20 cellular contexts compared by ENCODE assay signal in the genomic region with DNA sequence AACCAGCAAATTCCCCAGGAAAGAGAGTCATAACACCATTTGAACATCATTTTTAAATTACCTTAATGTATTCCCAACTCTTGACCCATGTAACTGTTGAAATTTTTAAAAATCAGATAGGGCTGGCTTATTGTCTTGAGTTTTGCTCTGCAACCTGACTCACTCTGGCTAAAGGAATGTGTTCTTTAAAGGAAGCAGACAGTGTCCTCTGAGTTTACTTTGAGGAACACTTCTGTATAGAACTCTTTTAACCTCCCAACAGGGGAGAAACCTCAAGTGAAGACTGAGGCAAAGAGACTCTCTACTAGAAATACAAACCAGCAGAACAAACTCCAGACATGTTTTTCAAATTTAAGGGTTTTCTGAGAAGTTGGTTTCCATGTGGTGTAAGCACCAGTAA.
DNase-seq lines count a peak whose midpoint lies in the region; ATAC-seq, FAIRE-seq and TF ChIP-seq lines count a peak whose summit lies in the region.
"Had no signal": no experiment of that assay in that cellular context is flagged by ENCODE, and none has a peak within 500 bp of the region (broad histone marks: within the 10 kb centered on the region; RNA-seq: fewer than 3 reads in every experiment).

No MANE protein-coding gene starts in this region.

- H3K36me3 Mint-ChIP-seq in activated T-cell treated with anti-CD3 and anti-CD28 coated beads, Interleukin-2, amount 50 U/mL, for 72 hours (ENCODE audit: insufficient read depth in 2 of 2), result no peaks in the 10 kb centered on the region
- H3K36me3 Mint-ChIP-seq in WTC11, result no peaks in the 10 kb centered on the region

- H2AK5ac ChIP-seq in mesenchymal stem cell (ENCODE audit: low read length, severe bottlenecking), result no peak overlapping the region

- H3K9ac ChIP-seq in mesenchymal stem cell (ENCODE audit: low read length), result peak overlapping the region; percentile 50

- H3K18ac ChIP-seq in mesenchymal stem cell (ENCODE audit: low read depth in 1 of 2, low read length in 2 of 2), result no peak overlapping the region

- no peak overlapping the region for H3K4me3 Mint-ChIP-seq in activated T-cell treated with anti-CD3 and anti-CD28 coated beads, Interleukin-2, amount 50 U/mL, for 72 hours
- no peak overlapping the region for H3K4me3 Mint-ChIP-seq in WTC11
- H3K4me3 Mint-ChIP-seq: CD4-positive, alpha-beta T cell had no signal

- no peak overlapping the region for H3K4me2 ChIP-seq in mesenchymal stem cell (ENCODE audit: low read length, poor library complexity, severe bottlenecking)

- no peak overlapping the region for H4K8ac ChIP-seq in mesenchymal stem cell (ENCODE audit: low read length)

- H3K4me1 Mint-ChIP-seq in activated T-cell treated with anti-CD3 and anti-CD28 coated beads, Interleukin-2, amount 50 U/mL, for 72 hours (ENCODE audit: low read depth), result peaks cover 24% of the 10 kb centered on the region
- H3K4me1 Mint-ChIP-seq in WTC11, result peaks cover 9% of the 10 kb centered on the region; the same call in 1 of the 2 replicates

- no peak overlapping the region for H2BK12ac ChIP-seq in mesenchymal stem cell (ENCODE audit: low read length in 2 of 2)

- POLR2A ChIA-PET in WTC11 (lab: Charles Lee), result no interaction called here

- H3K9me3 ChIP-seq in mesenchymal stem cell (ENCODE audit: control insufficient read depth, low read length), result no peaks in the 10 kb centered on the region
- H3K9me3 ChIP-seq: BE2C had no signal

- H2BK15ac ChIP-seq in mesenchymal stem cell (ENCODE audit: low read depth, poor library complexity, severe bottlenecking), result no peak overlapping the region

- H4K91ac ChIP-seq in mesenchymal stem cell (ENCODE audit: low read length), result no peak overlapping the region

- no peak for TF ChIP-seq POLR2A in GM12892 (IDR thresholded peaks at IDR 0.05; ENCODE audit: low read depth, low read length)

- no peak overlapping the region for H3K4me3 ChIP-seq in astrocyte of the cerebellum (ENCODE audit: low read depth, low read length)
- H3K4me3 ChIP-seq in mesenchymal stem cell (ENCODE audit: insufficient read depth in 1 of 2, low read depth in 1 of 2, low read length in 2 of 2), result peak overlapping the region in 1 of 2 experiments; percentile 3
- H3K4me3 ChIP-seq: GM12878 had no signal

- no peak overlapping the region for H2BK120ac ChIP-seq in mesenchymal stem cell (ENCODE audit: low read depth, low read length)

- no peak for DNase-seq in activated T-cell treated with anti-CD3 and anti-CD28 coated beads, Interleukin-2, amount 50 U/mL, for 72 hours
- DNase-seq in activated T-cell treated with anti-CD3 and anti-CD28 coated beads, Interleukin-2, amount 50 U/mL, for 1 hour, result no peak
- DNase-seq in astrocyte of the cerebellum (ENCODE audit: low read depth), result peak; percentile 55
- peak; percentile 33 for DNase-seq in mesenchymal stem cell
- DNase-seq in G401 (ENCODE audit: low spot score), result no peak
- DNase-seq in GM12892 (ENCODE audit: insufficient read length), result no peak
- DNase-seq in left lobe of liver (ENCODE audit: low spot score), result no peak
- DNase-seq in WTC11 (ENCODE audit: low spot score), result no peak
- DNase-seq: BE2C; CD4-positive, alpha-beta T cell; GDM1; H7; NCI-H1436; NCI-H2029; NCI-H2171 treated with DMSO at 0.1 percent for 48 hours; NCI-H446 treated with DMSO at 0.1 percent for 48 hours; NCI-H748 treated with DMSO at 0.1 percent for 48 hours; RPMI8226 had no signal

- no peaks in the 10 kb centered on the region for H3K9me3 Mint-ChIP-seq in activated T-cell treated with anti-CD3 and anti-CD28 coated beads, Interleukin-2, amount 50 U/mL, for 72 hours
- H3K9me3 Mint-ChIP-seq in WTC11, result no peaks in the 10 kb centered on the region
- H3K9me3 Mint-ChIP-seq: CD4-positive, alpha-beta T cell had no signal

- H3K36me3 ChIP-seq in mesenchymal stem cell (ENCODE audit: control insufficient read depth in 1 of 2, insufficient read depth in 2 of 2, low read depth in 1 of 2, low read length in 2 of 2), result no peaks in the 10 kb centered on the region
- H3K36me3 ChIP-seq: BE2C had no signal

- H2AFZ ChIP-seq in mesenchymal stem cell (ENCODE audit: low read depth, low read length), result no peak overlapping the region

- in situ Hi-C loops in astrocyte of the cerebellum (cut with HindIII; ENCODE audit: low sequenced_read_pairs) (no loop called here), G401 (cut with HindIII; ENCODE audit: low sequenced_read_pairs) (no loop called here)

- CTCF ChIA-PET in WTC11 (lab: Charles Lee), result no interaction called here

- H3K4me1 ChIP-seq in mesenchymal stem cell (ENCODE audit: control insufficient read depth, insufficient read depth, low read depth, low read length), result peaks cover 2% of the 10 kb centered on the region
- H3K4me1 ChIP-seq: BE2C had no signal

- H3K27me3 Mint-ChIP-seq in activated T-cell treated with anti-CD3 and anti-CD28 coated beads, Interleukin-2, amount 50 U/mL, for 72 hours (ENCODE audit: low read depth), result no peaks in the 10 kb centered on the region
- no peaks in the 10 kb centered on the region for H3K27me3 Mint-ChIP-seq in WTC11 (ENCODE audit: low read depth)
- H3K27me3 Mint-ChIP-seq: CD4-positive, alpha-beta T cell had no signal

- TF ChIP-seq CTCF in astrocyte of the cerebellum (IDR thresholded peaks at IDR 0.05; ENCODE audit: low read depth, low read length, missing control alignments), result no peak
- no peak for TF ChIP-seq CTCF in WTC11 (IDR thresholded peaks at IDR 0.05)

- no peak overlapping the region for H3K4ac ChIP-seq in mesenchymal stem cell (ENCODE audit: low read depth in 1 of 2, low read length in 2 of 2)

- H3K23ac ChIP-seq in mesenchymal stem cell (ENCODE audit: low read length in 2 of 2), result no peak overlapping the region

- no peak for FAIRE-seq in GM12892 (lab: Jason Lieb, UNC)
- FAIRE-seq: GM12878 had no signal

- H3K27ac Mint-ChIP-seq in activated T-cell treated with anti-CD3 and anti-CD28 coated beads, Interleukin-2, amount 50 U/mL, for 72 hours, result peak overlapping the region; percentile 2
- no peak overlapping the region for H3K27ac Mint-ChIP-seq in WTC11
- H3K27ac Mint-ChIP-seq: CD4-positive, alpha-beta T cell had no signal

- no peaks in the 10 kb centered on the region for H3K79me1 ChIP-seq in mesenchymal stem cell (replicated peaks; ENCODE audit: low read length, poor library complexity, severe bottlenecking)

- H3K14ac ChIP-seq in mesenchymal stem cell (ENCODE audit: low read length in 2 of 2), result no peak overlapping the region

- no peak overlapping the region for H2BK5ac ChIP-seq in mesenchymal stem cell (ENCODE audit: low read depth, low read length, poor library complexity, severe bottlenecking)

- no peak for ATAC-seq in activated T-cell treated with anti-CD3 and anti-CD28 coated beads, Interleukin-2, amount 50 U/mL, for 72 hours (replicated peaks in 1 of 2)
- no peak for ATAC-seq in left lobe of liver
- ATAC-seq in WTC11, result no peak
- ATAC-seq: GM12878 had no signal

- H3K27me3 ChIP-seq in mesenchymal stem cell (ENCODE audit: control insufficient read depth in 1 of 2, insufficient read depth in 1 of 2, low read length in 2 of 2), result no peaks in the 10 kb centered on the region
- H3K27me3 ChIP-seq: BE2C had no signal

- no peak overlapping the region for H3K27ac ChIP-seq in mesenchymal stem cell (ENCODE audit: low read length, poor library complexity, severe bottlenecking)
- H3K27ac ChIP-seq: 22Rv1 had no signal

TF ChIP-seq in WTC11, 78 proteins besides CTCF, POLR2A, EP300 and RAD21 (continues in another document):
- TF ChIP-seq PRDM15 (CRISPR knock-in tag; IDR thresholded peaks at IDR 0.05), result no peak
- no peak for TF ChIP-seq NR3C1 (CRISPR knock-in tag; conservative IDR thresholded peaks at IDR 0.05; ENCODE audit: low read depth)

Comparison
In these comparisons a context has a peak if more than half of its experiments do, and no peak if none do; other contexts are left out.
1. DNase-seq: peak in astrocyte of the cerebellum (single experiment) and mesenchymal stem cell (single experiment); none in activated T-cell treated with anti-CD3 and anti-CD28 coated beads, Interleukin-2, amount 50 U/mL, for 72 hours (0 of 2), activated T-cell treated with anti-CD3 and anti-CD28 coated beads, Interleukin-2, amount 50 U/mL, for 1 hour (single experiment), G401 (single experiment), GM12892 (single experiment), left lobe of liver (single experiment) and WTC11 (single experiment).